ENCODE assay signal across 21 cellular contexts in the genomic region with DNA sequence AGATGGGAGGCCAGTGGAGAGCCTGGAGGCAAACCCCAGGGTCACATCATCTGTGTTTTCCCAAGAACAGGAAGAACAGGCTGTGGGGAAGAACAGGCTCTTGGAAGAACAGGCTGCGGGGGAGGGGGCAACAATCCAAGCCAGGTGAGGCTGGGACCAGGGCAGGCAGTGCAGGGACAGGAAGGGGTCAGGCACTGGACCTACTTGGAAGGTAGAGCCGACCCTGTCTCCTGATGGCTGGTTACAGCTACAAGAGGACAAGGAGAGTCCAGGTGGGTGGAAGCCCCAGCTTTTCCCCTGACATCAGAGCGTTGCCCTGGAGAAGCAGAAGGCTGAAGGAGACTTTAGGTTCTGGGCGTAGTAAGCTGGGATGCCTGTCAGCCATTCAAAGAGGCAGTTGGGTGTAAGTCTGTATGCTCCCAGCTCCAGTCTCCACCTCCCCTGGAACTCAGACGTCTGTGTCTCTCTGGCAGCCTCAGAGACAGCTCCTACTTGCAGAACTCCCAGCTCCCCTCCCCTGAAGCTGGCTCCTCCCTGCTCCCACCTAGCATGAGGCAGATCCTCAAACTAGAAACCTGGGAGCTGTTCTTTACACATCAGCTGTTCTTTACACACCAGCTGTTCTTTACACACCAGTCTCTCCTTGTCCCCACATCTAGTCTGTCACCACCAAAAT.
A peak's percentile ranks its signal among the peaks of the same experiment; 100 is the strongest.
DNase-seq lines count a peak whose midpoint lies in the region; ATAC-seq and TF ChIP-seq lines count a peak whose summit lies in the region.
"Had no signal": no experiment of that assay in that cellular context is flagged by ENCODE, and none has a peak within 500 bp of the region (broad histone marks: within the 10 kb centered on the region; RNA-seq: fewer than 3 reads in every experiment).

No MANE protein-coding gene starts in this region.

- no peak for TF ChIP-seq CTCF in prostate gland (IDR thresholded peaks at IDR 0.05)
- TF ChIP-seq CTCF in osteocyte (IDR thresholded peaks at IDR 0.05): no peak

- H3K27me3 ChIP-seq in prostate gland (replicated peaks; ENCODE audit: insufficient read depth): no peaks in the 10 kb centered on the region
- H3K27me3 ChIP-seq: upper lobe of left lung had no signal

- H3K4me1 Mint-ChIP-seq in activated T-helper 17 cell treated with anti-CD3 and anti-CD28 coated beads, Interleukin-2, amount 50 U/mL, for 72 hours: peaks cover 5% of the 10 kb centered on the region
- peaks cover 10% of the 10 kb centered on the region for H3K4me1 Mint-ChIP-seq in osteocyte (ENCODE audit: unreplicated experiment)
- H3K4me1 Mint-ChIP-seq: activated naive CD8-positive, alpha-beta T cell treated with anti-CD3 and anti-CD28 coated beads for 36 hours; stimulated activated memory B cell treated with anti-CD40 and anti-IgM and Interleukin-4, amounts not matched to agents 10 μg/mL and 1 μg/mL and 100 μg/mL, for 72 hours had no signal

- DNase-seq in NCI-H1417 (lab: John Stamatoyannopoulos, UW) (peak in 2 of 3 experiments; percentile 49 to 75), NCI-H1417 treated with DMSO at 0.1 percent for 48 hours (lab: John Stamatoyannopoulos, UW) (no peak), iPS-NIHi7 (ENCODE audit: extremely low spot score) (peak; percentile 52), prostate gland (ENCODE audit: low spot score) (peak; percentile 80), RPMI8226 (no peak), osteocyte (ENCODE audit: extremely low spot score, unreplicated experiment) (no peak)
- no peak for DNase-seq in activated CD8-positive, alpha-beta memory T cell treated with anti-CD3 and anti-CD28 coated beads, Interleukin-2, amount 50 U/mL, for 4 hours
- DNase-seq: activated CD4-positive, alpha-beta T cell treated with anti-CD3 and anti-CD28 coated beads for 48 hours; activated naive CD8-positive, alpha-beta T cell treated with anti-CD3 and anti-CD28 coated beads for 36 hours; activated T-cell treated with anti-CD3 and anti-CD28 coated beads for 4 hours; CD4-positive, CD25-positive, alpha-beta regulatory T cell; cerebellar nuclear complex; foreskin fibroblast; GOT3; midbrain; Right ventricle myocardium superior; small intestine; upper lobe of left lung had no signal

- intact Hi-C loops in prostate gland (cut with DNase I): no loop called here

- H3K4me3 ChIP-seq in prostate gland: no peak overlapping the region
- H3K4me3 ChIP-seq: upper lobe of left lung had no signal

- H3K36me3 Mint-ChIP-seq in activated T-helper 17 cell treated with anti-CD3 and anti-CD28 coated beads, Interleukin-2, amount 50 U/mL, for 72 hours (ENCODE audit: low read depth): peaks cover 4% of the 10 kb centered on the region
- peaks cover 8% of the 10 kb centered on the region for H3K36me3 Mint-ChIP-seq in osteocyte (ENCODE audit: unreplicated experiment)

- H3K4me3 Mint-ChIP-seq in activated T-helper 17 cell treated with anti-CD3 and anti-CD28 coated beads, Interleukin-2, amount 50 U/mL, for 72 hours: no peak overlapping the region
- no peak overlapping the region for H3K4me3 Mint-ChIP-seq in osteocyte (ENCODE audit: unreplicated experiment)
- H3K4me3 Mint-ChIP-seq: activated naive CD8-positive, alpha-beta T cell treated with anti-CD3 and anti-CD28 coated beads for 36 hours; CD4-positive, CD25-positive, alpha-beta regulatory T cell; stimulated activated memory B cell treated with anti-CD40 and anti-IgM and Interleukin-4, amounts not matched to agents 10 μg/mL and 1 μg/mL and 100 μg/mL, for 72 hours; T-helper 2 cell treated with Interferon-gamma antibody and Interleukin-4, amounts not matched to agents 5 μg/mL and 100 μg/mL, for 36 hours had no signal

- no peak for ATAC-seq in activated T-helper 17 cell treated with anti-CD3 and anti-CD28 coated beads, Interleukin-2, amount 50 U/mL, for 72 hours (replicated peaks)
- ATAC-seq: stimulated activated memory B cell treated with anti-CD40 and anti-IgM and Interleukin-4, amounts not matched to agents 10 μg/mL and 1 μg/mL and 100 μg/mL, for 72 hours had no signal

- H3K27ac ChIP-seq in prostate gland: peak overlapping the region; percentile 82 to 83
- H3K27ac ChIP-seq: upper lobe of left lung had no signal

- H3K27ac Mint-ChIP-seq in activated T-helper 17 cell treated with anti-CD3 and anti-CD28 coated beads, Interleukin-2, amount 50 U/mL, for 72 hours: peak overlapping the region; percentile 51
- H3K27ac Mint-ChIP-seq in osteocyte (ENCODE audit: unreplicated experiment): no peak overlapping the region
- H3K27ac Mint-ChIP-seq: activated naive CD8-positive, alpha-beta T cell treated with anti-CD3 and anti-CD28 coated beads for 36 hours; stimulated activated memory B cell treated with anti-CD40 and anti-IgM and Interleukin-4, amounts not matched to agents 10 μg/mL and 1 μg/mL and 100 μg/mL, for 72 hours; T-helper 2 cell treated with Interferon-gamma antibody and Interleukin-4, amounts not matched to agents 5 μg/mL and 100 μg/mL, for 36 hours had no signal

- no peaks in the 10 kb centered on the region for H3K36me3 ChIP-seq in prostate gland

- H3K9me3 Mint-ChIP-seq in activated T-helper 17 cell treated with anti-CD3 and anti-CD28 coated beads, Interleukin-2, amount 50 U/mL, for 72 hours: no peaks in the 10 kb centered on the region
- no peaks in the 10 kb centered on the region for H3K9me3 Mint-ChIP-seq in osteocyte (ENCODE audit: unreplicated experiment)
- H3K9me3 Mint-ChIP-seq: activated naive CD8-positive, alpha-beta T cell treated with anti-CD3 and anti-CD28 coated beads for 36 hours; CD4-positive, CD25-positive, alpha-beta regulatory T cell; stimulated activated memory B cell treated with anti-CD40 and anti-IgM and Interleukin-4, amounts not matched to agents 10 μg/mL and 1 μg/mL and 100 μg/mL, for 72 hours; T-helper 2 cell treated with Interferon-gamma antibody and Interleukin-4, amounts not matched to agents 5 μg/mL and 100 μg/mL, for 36 hours had no signal

- no peaks in the 10 kb centered on the region for H3K27me3 Mint-ChIP-seq in activated T-helper 17 cell treated with anti-CD3 and anti-CD28 coated beads, Interleukin-2, amount 50 U/mL, for 72 hours
- H3K27me3 Mint-ChIP-seq in osteocyte (ENCODE audit: unreplicated experiment): no peaks in the 10 kb centered on the region
- H3K27me3 Mint-ChIP-seq: activated naive CD8-positive, alpha-beta T cell treated with anti-CD3 and anti-CD28 coated beads for 36 hours; CD4-positive, CD25-positive, alpha-beta regulatory T cell; stimulated activated memory B cell treated with anti-CD40 and anti-IgM and Interleukin-4, amounts not matched to agents 10 μg/mL and 1 μg/mL and 100 μg/mL, for 72 hours had no signal

- peaks cover 48% of the 10 kb centered on the region for H3K4me1 ChIP-seq in prostate gland (replicated peaks)

- no peaks in the 10 kb centered on the region for H3K9me3 ChIP-seq in prostate gland
- H3K9me3 ChIP-seq: upper lobe of left lung had no signal

- WGBS in prostate gland: 30% methylated on average over 5 of the region's 5 CpGs

- no peak for TF ChIP-seq POLR2A in prostate gland (IDR thresholded peaks at IDR 0.05)

Comparison
In these comparisons a context has a peak if more than half of its experiments do, and no peak if none do; other contexts are left out.
1. DNase-seq: peak in NCI-H1417 (2 of 3), iPS-NIHi7 (single experiment) and prostate gland (single experiment); none in NCI-H1417 treated with DMSO at 0.1 percent for 48 hours (single experiment), RPMI8226 (single experiment), activated CD8-positive, alpha-beta memory T cell treated with anti-CD3 and anti-CD28 coated beads, Interleukin-2, amount 50 U/mL, for 4 hours (single experiment) and osteocyte (single experiment).